Comparison of ENCODE assay signal across 10 cellular contexts in genomic region chr10:124025638-124026336, GRCh38.
DNase-seq lines count a peak whose midpoint lies in the region; ATAC-seq and TF ChIP-seq lines count a peak whose summit lies in the region.
"Had no signal": no experiment of that assay in that cellular context is flagged by ENCODE, and none has a peak within 500 bp of the region (broad histone marks: within the 10 kb centered on the region; RNA-seq: fewer than 3 reads in every experiment).

No MANE protein-coding gene starts in this region.

- H3K27me3 ChIP-seq in breast epithelium: no peaks in the 10 kb centered on the region
- H3K27me3 ChIP-seq: pancreas, uterus had no signal

- H3K36me3 ChIP-seq in mucosa of descending colon (ENCODE audit: low read depth) (no peaks in the 10 kb centered on the region), breast epithelium (no peaks in the 10 kb centered on the region)
- H3K36me3 ChIP-seq: uterus had no signal

- TF ChIP-seq CTCF in astrocyte of the cerebellum (IDR thresholded peaks at IDR 0.05; ENCODE audit: low read depth, low read length, missing control alignments): peak; percentile 20
- no peak for TF ChIP-seq CTCF in mucosa of descending colon (IDR thresholded peaks at IDR 0.05)
- TF ChIP-seq CTCF in breast epithelium (IDR thresholded peaks at IDR 0.05): peak in 1 of 3 donors; percentile 12

- no peak for TF ChIP-seq POLR2A in breast epithelium (IDR thresholded peaks at IDR 0.05)

- H3K9me3 ChIP-seq in mucosa of descending colon: no peaks in the 10 kb centered on the region
- no peaks in the 10 kb centered on the region for H3K9me3 ChIP-seq in breast epithelium
- H3K9me3 ChIP-seq: pancreas, uterus had no signal

- intact Hi-C loops in mucosa of descending colon (cut with DNase I, micrococcal nuclease) (no loop called here), breast epithelium (cut with DNase I; ENCODE audit: low total_unique reads) (loop anchor here (5.0 kb wide), 1 partner anchor 922 kb away; no protein-coding TSS in a partner anchor)

- H3K4me1 ChIP-seq in mucosa of descending colon (ENCODE audit: low read depth) (no peaks in the 10 kb centered on the region), breast epithelium (no peaks in the 10 kb centered on the region)
- H3K4me1 ChIP-seq: pancreas, uterus had no signal

- DNase-seq in COLO668 (lab: John Stamatoyannopoulos, UW; ENCODE audit: unreplicated experiment): peak; percentile 3
- peak; percentile 40 for DNase-seq in HuH-7.5 (ENCODE audit: low spot score)
- no peak for DNase-seq in astrocyte of the cerebellum (ENCODE audit: low read depth)
- DNase-seq in mucosa of descending colon: peak in 1 of 3 donors; percentile 15
- DNase-seq in cortex of kidney (lab: John Stamatoyannopoulos, UW): no peak
- no peak for DNase-seq in SKM-1 (lab: John Stamatoyannopoulos, UW; ENCODE audit: unreplicated experiment)
- no peak for DNase-seq in breast epithelium (ENCODE audit: low spot score in 2 of 2)
- DNase-seq: pancreas, uterus had no signal

- in situ Hi-C loops in astrocyte of the cerebellum (cut with HindIII; ENCODE audit: low sequenced_read_pairs): no loop called here

- H3K4me3 ChIP-seq in astrocyte of the cerebellum (ENCODE audit: low read depth, low read length) (no peak overlapping the region), mucosa of descending colon (no peak overlapping the region), breast epithelium (no peak overlapping the region)
- H3K4me3 ChIP-seq: pancreas, uterus had no signal

- ATAC-seq in mucosa of descending colon (peak; percentile 36), HG03378 (IDR thresholded peaks at IDR 0.05; ENCODE audit: unreplicated experiment) (no peak)

- no peak overlapping the region for H3K27ac ChIP-seq in breast epithelium
- H3K27ac ChIP-seq: pancreas, uterus had no signal

Comparison
In these comparisons a context has a peak if more than half of its experiments do, and no peak if none do; other contexts are left out.
1. DNase-seq: peak in COLO668 (single experiment) and HuH-7.5 (single experiment); none in astrocyte of the cerebellum (single experiment), cortex of kidney (single experiment), SKM-1 (single experiment) and breast epithelium (0 of 2).